Comparison of ENCODE assay signal across 19 cellular contexts in genomic region chr20:62780696-62781095, GRCh38. TPM values are rescaled to one million over a fixed set of nuclear protein-coding genes. Genes with fewer than 3 reads are reported as not detected.
"Had no signal": no experiment of that assay in that cellular context is flagged by ENCODE, and none has a peak within 500 bp of the region (broad histone marks: within the 10 kb centered on the region; RNA-seq: fewer than 3 reads in every experiment).

No MANE protein-coding gene starts in this region.

- H3K27me3 Mint-ChIP-seq: central memory CD8-positive, alpha-beta T cell; memory B cell; stimulated activated naive B cell treated with anti-CD40 and anti-IgM and Interleukin-4, amounts not matched to agents 10 μg/mL and 1 μg/mL and 100 μg/mL, for 72 hours had no signal

- H3K27ac ChIP-seq: brain microvascular endothelial cell, coronary artery, esophagus muscularis mucosa, right atrium auricular region, tibial artery had no signal

- H3K4me1 ChIP-seq: right atrium auricular region, tibial artery had no signal

- H3K36me3 Mint-ChIP-seq: activated naive CD8-positive, alpha-beta T cell treated with anti-CD3 and anti-CD28 coated beads, Interleukin-2, amount 10 ng/mL, durations not matched to agents 7 days and 5 days; memory B cell; natural killer cell had no signal

- H3K9me3 ChIP-seq: esophagus muscularis mucosa, right atrium auricular region, tibial artery had no signal

- H3K27me3 ChIP-seq: brain microvascular endothelial cell, right atrium auricular region had no signal

- H3K36me3 ChIP-seq: brain microvascular endothelial cell, esophagus muscularis mucosa, right atrium auricular region, tibial artery had no signal

- H3K27ac Mint-ChIP-seq: activated naive CD8-positive, alpha-beta T cell treated with anti-CD3 and anti-CD28 coated beads, Interleukin-2, amount 10 ng/mL, durations not matched to agents 7 days and 5 days; activated T-helper 1 cell treated with anti-CD3 and anti-CD28 coated beads, Interleukin-12 subunit alpha, Interleukin-12 subunit beta, Interleukin-2, Interleukin-4 antibody, amounts not matched to agents 30 ng/mL and 10 ng/mL and 1 ng/mL, durations not matched to agents 14 hours and 24 hours and 36 hours; memory B cell; natural killer cell; progenitor cell of endocrine pancreas; stimulated activated naive B cell treated with anti-CD40 and anti-IgM and Interleukin-4, amounts not matched to agents 10 μg/mL and 1 μg/mL and 100 μg/mL, for 72 hours had no signal

- DNase-seq: activated CD4-positive, CD25-positive, alpha-beta regulatory T cell treated with anti-CD3 and anti-CD28 coated beads, Interleukin-2, amount 50 U/mL, for 72 hours; activated naive CD8-positive, alpha-beta T cell treated with anti-CD3 and anti-CD28 coated beads, Interleukin-2, amount 10 ng/mL, durations not matched to agents 7 days and 5 days; brain microvascular endothelial cell; hippocampal formation; kidney; left ventricle myocardium superior; natural killer cell; occipital lobe; stimulated activated CD4-positive, alpha-beta T cell treated with anti-CD3 and anti-CD28 coated beads, Interleukin-2, amount 100 ng/mL, for 48 hours; stimulated activated naive B cell treated with anti-CD40 and anti-IgM and Interleukin-4, amounts not matched to agents 10 μg/mL and 1 μg/mL and 100 μg/mL, for 72 hours; tibial artery had no signal

- H3K9me3 Mint-ChIP-seq: activated naive CD8-positive, alpha-beta T cell treated with anti-CD3 and anti-CD28 coated beads, Interleukin-2, amount 10 ng/mL, durations not matched to agents 7 days and 5 days; activated T-helper 1 cell treated with anti-CD3 and anti-CD28 coated beads, Interleukin-12 subunit alpha, Interleukin-12 subunit beta, Interleukin-2, Interleukin-4 antibody, amounts not matched to agents 30 ng/mL and 10 ng/mL and 1 ng/mL, durations not matched to agents 14 hours and 24 hours and 36 hours; central memory CD8-positive, alpha-beta T cell; memory B cell; natural killer cell had no signal

- H3K4me3 Mint-ChIP-seq: activated naive CD8-positive, alpha-beta T cell treated with anti-CD3 and anti-CD28 coated beads, Interleukin-2, amount 10 ng/mL, durations not matched to agents 7 days and 5 days; activated T-helper 1 cell treated with anti-CD3 and anti-CD28 coated beads, Interleukin-12 subunit alpha, Interleukin-12 subunit beta, Interleukin-2, Interleukin-4 antibody, amounts not matched to agents 30 ng/mL and 10 ng/mL and 1 ng/mL, durations not matched to agents 14 hours and 24 hours and 36 hours; central memory CD8-positive, alpha-beta T cell; memory B cell; natural killer cell; stimulated activated naive B cell treated with anti-CD40 and anti-IgM and Interleukin-4, amounts not matched to agents 10 μg/mL and 1 μg/mL and 100 μg/mL, for 72 hours had no signal

- H3K4me3 ChIP-seq: coronary artery, esophagus muscularis mucosa, right atrium auricular region, tibial artery had no signal

RNA-seq across cellular contexts. Expression of gene COL9A3, which starts 36.2 kb away (rescaled TPM):
- total RNA-seq: activated CD8-positive, alpha-beta memory T cell treated with anti-CD3 and anti-CD28 coated beads for 36 hours; activated T-helper 1 cell treated with anti-CD3 and anti-CD28 coated beads, Interleukin-12 subunit alpha, Interleukin-12 subunit beta, Interleukin-2, Interleukin-4 antibody, amounts not matched to agents 30 ng/mL and 10 ng/mL and 1 ng/mL, durations not matched to agents 14 hours and 24 hours and 36 hours had no signal
